Comparison of ENCODE assay signal across 12 cellular contexts in genomic region chr7:2802082-2802481, GRCh38. TPM values are rescaled to one million over a fixed set of nuclear protein-coding genes. Genes with fewer than 3 reads are reported as not detected.
A peak's percentile ranks its signal among the peaks of the same experiment; 100 is the strongest.
DNase-seq lines count a peak whose midpoint lies in the region; ATAC-seq and TF ChIP-seq lines count a peak whose summit lies in the region.
"Had no signal": no experiment of that assay in that cellular context is flagged by ENCODE, and none has a peak within 500 bp of the region (broad histone marks: within the 10 kb centered on the region; RNA-seq: fewer than 3 reads in every experiment).

No MANE protein-coding gene starts in this region.

- CTCF ChIA-PET in WTC11 (lab: Charles Lee): interaction anchor here (1.4 kb wide), 1 partner anchor 83 kb away, joined by 3 read pairs; no protein-coding TSS in a partner anchor

- TF ChIP-seq CTCF in heart right ventricle (IDR thresholded peaks at IDR 0.05) (no peak), WTC11 (IDR thresholded peaks at IDR 0.05) (no peak), foreskin fibroblast (IDR thresholded peaks at IDR 0.05; ENCODE audit: low read depth, low read length) (no peak), transverse colon (IDR thresholded peaks at IDR 0.05) (no peak)

- H3K36me3 ChIP-seq in heart right ventricle (no peaks in the 10 kb centered on the region), transverse colon (no peaks in the 10 kb centered on the region)
- H3K36me3 ChIP-seq: neutrophil had no signal

- H3K9me3 ChIP-seq in heart right ventricle: no peaks in the 10 kb centered on the region
- no peaks in the 10 kb centered on the region for H3K9me3 ChIP-seq in right cardiac atrium (ENCODE audit: control insufficient read depth, low read length)
- no peaks in the 10 kb centered on the region for H3K9me3 ChIP-seq in transverse colon
- H3K9me3 ChIP-seq: neutrophil had no signal

- H3K27me3 Mint-ChIP-seq in WTC11 (ENCODE audit: low read depth): no peaks in the 10 kb centered on the region

- ATAC-seq in heart right ventricle: no peak
- ATAC-seq in right cardiac atrium: no peak
- ATAC-seq in WTC11: no peak

- H3K4me1 Mint-ChIP-seq in WTC11: peaks cover 90% of the 10 kb centered on the region

- peaks cover 15 to 78% (median 53%) of the 10 kb centered on the region in 9 donors for H3K4me1 ChIP-seq in heart right ventricle
- peaks cover 11% of the 10 kb centered on the region for H3K4me1 ChIP-seq in right cardiac atrium (ENCODE audit: control insufficient read depth, insufficient read depth, low read length)
- peaks cover 15 to 46% (median 20%) of the 10 kb centered on the region in 4 donors for H3K4me1 ChIP-seq in transverse colon

- H3K36me3 Mint-ChIP-seq in WTC11: no peaks in the 10 kb centered on the region

- H3K4me3 ChIP-seq in heart right ventricle (no peak overlapping the region), right cardiac atrium (ENCODE audit: low read length) (no peak overlapping the region), foreskin fibroblast (ENCODE audit: low read depth in 1 of 2, low read length in 2 of 2) (no peak overlapping the region), transverse colon (no peak overlapping the region)

- POLR2A ChIA-PET in WTC11 (lab: Charles Lee): no interaction called here

- DNase-seq in heart right ventricle: no peak
- DNase-seq in right cardiac atrium: no peak
- DNase-seq in WTC11 (ENCODE audit: low spot score): no peak
- peak; percentile 18 to 54 for DNase-seq in foreskin fibroblast
- DNase-seq in transverse colon: no peak
- no peak for DNase-seq in mesenteric fat pad (ENCODE audit: low spot score)
- DNase-seq in globus pallidus (ENCODE audit: low spot score): no peak
- no peak for DNase-seq in GM19238 (ENCODE audit: insufficient read length, low spot score)
- DNase-seq: activated CD8-positive, alpha-beta memory T cell treated with anti-CD3 and anti-CD28 coated beads for 24 hours; NCI-H187; NK-92 treated with Interleukin-12 subunit alpha and Interleukin-12 subunit beta, amount 100 ng/mL, for 24 hours had no signal

- 47 to 51% methylated on average over 2 of the region's 2 CpGs for WGBS in heart right ventricle, 2 donors
- WGBS in right cardiac atrium: 35% methylated on average over 2 of the region's 2 CpGs
- 58 to 69% methylated on average over 2 of the region's 2 CpGs for WGBS in transverse colon (ENCODE audit: low coverage in 1 of 2), 2 donors

- no peak for TF ChIP-seq POLR2A in transverse colon (IDR thresholded peaks at IDR 0.05)

- H3K27ac Mint-ChIP-seq in WTC11: peak overlapping the region; percentile 91

- H3K9me3 Mint-ChIP-seq in WTC11: no peaks in the 10 kb centered on the region

- no peak overlapping the region for H3K4me3 Mint-ChIP-seq in WTC11

- no peak for TF ChIP-seq EP300 in transverse colon (IDR thresholded peaks at IDR 0.05; ENCODE audit: low read depth)

- H3K27me3 ChIP-seq in heart right ventricle: no peaks in the 10 kb centered on the region
- no peaks in the 10 kb centered on the region for H3K27me3 ChIP-seq in right cardiac atrium (ENCODE audit: control insufficient read depth, insufficient read depth)
- H3K27me3 ChIP-seq in transverse colon: no peaks in the 10 kb centered on the region
- H3K27me3 ChIP-seq: neutrophil had no signal

- in situ Hi-C loops in transverse colon (cut with MboI; ENCODE audit: low pct_ligation_motif_present in 1 of 4, low pct_unique_long_range_greater_than_20kb in 1 of 4, low sequenced_read_pairs in 3 of 4): no loop called here

- peak overlapping the region in 9 of 10 donors; percentile 47 to 84 (median 76) for H3K27ac ChIP-seq in heart right ventricle
- H3K27ac ChIP-seq in right cardiac atrium (ENCODE audit: low read length): no peak overlapping the region
- H3K27ac ChIP-seq in transverse colon: peak overlapping the region in 3 of 4 donors; percentile 4 to 59 (median 22)
- H3K27ac ChIP-seq: neutrophil had no signal

- intact Hi-C loops in heart right ventricle (cut with DNase I): loop anchor here in 4 of 10 donors (2.0 to 10.0 kb wide), 5 partner anchors 35 to 77 kb away; partner anchors contain the start of gene GNA12 (in 2 of the 4)
- intact Hi-C loops in right cardiac atrium (cut with DNase I): loop anchor here in 1 of 4 donors (5.0 kb wide), 1 partner anchor 40 kb away; no protein-coding TSS in a partner anchor
- intact Hi-C loops in transverse colon (cut with DNase I; ENCODE audit: low total_unique reads): no loop called here

TF ChIP-seq in WTC11, 78 proteins besides CTCF, POLR2A, EP300 and RAD21 (continues in another document):
- TF ChIP-seq TEAD1 (CRISPR knock-in tag; IDR thresholded peaks at IDR 0.05): no peak
- no peak for TF ChIP-seq ATF3 (CRISPR knock-in tag; conservative IDR thresholded peaks at IDR 0.05)
- no peak for TF ChIP-seq PREB (CRISPR knock-in tag; IDR thresholded peaks at IDR 0.05; ENCODE audit: borderline replicate concordance)
- TF ChIP-seq FOXK1 (CRISPR knock-in tag; IDR thresholded peaks at IDR 0.05): no peak
- TF ChIP-seq ZNF425 (CRISPR knock-in tag; conservative IDR thresholded peaks at IDR 0.05): no peak
- no peak for TF ChIP-seq E2F4 (CRISPR knock-in tag; IDR thresholded peaks at IDR 0.05; ENCODE audit: borderline replicate concordance, low read depth)
- no peak for TF ChIP-seq ZNF219 (CRISPR knock-in tag; IDR thresholded peaks at IDR 0.05; ENCODE audit: borderline replicate concordance)
- no peak for TF ChIP-seq CREM (CRISPR knock-in tag; IDR thresholded peaks at IDR 0.05)
- no peak for TF ChIP-seq ATF2 (CRISPR knock-in tag; IDR thresholded peaks at IDR 0.05; ENCODE audit: borderline replicate concordance, low read depth)
- no peak for TF ChIP-seq ERG (CRISPR knock-in tag; IDR thresholded peaks at IDR 0.05)

RNA-seq across cellular contexts. Expression of gene GNA12, which starts 42.0 kb away (rescaled TPM):
- total RNA-seq in heart right ventricle (10 to 100 TPM; 25.0 to 46.4 (median 34.5) TPM), right cardiac atrium (10 to 100 TPM; 60.8 to 68.1 (median 64.4) TPM), WTC11 (2021) (89.2 to 99.6 TPM (median 90.3 TPM) in 3 replicates), transverse colon (10 to 100 TPM; 18.9 to 39.6 (median 22.2) TPM), mesenteric fat pad (70.1 TPM)
- polyA plus RNA-seq in heart right ventricle (10 to 100 TPM in 1 of 2 donors, 1 to 10 TPM in 1; 6.4 to 19.4 TPM), right cardiac atrium (32.8 TPM)

Comparison
In these comparisons a context has a peak if more than half of its experiments do, and no peak if none do; other contexts are left out.
1. DNase-seq: peak in foreskin fibroblast (2 of 2); none in heart right ventricle (0 of 2), right cardiac atrium (0 of 3), WTC11 (single experiment), transverse colon (single experiment), mesenteric fat pad (single experiment), globus pallidus (single experiment) and GM19238 (single experiment).